8 cellular contexts compared by ENCODE assay signal in genomic region chr12:120194534-120195395, GRCh38. TPM values are rescaled to one million over a fixed set of nuclear protein-coding genes. Genes with fewer than 3 reads are reported as not detected.
DNase-seq lines count a peak whose midpoint lies in the region; ATAC-seq, FAIRE-seq and TF ChIP-seq lines count a peak whose summit lies in the region.

Gene GCN1, minus strand, starts transcription at chr12:120194715. Its CDS starts 18 bp downstream, at chr12:120194697.

- peak; percentile 63 for ATAC-seq in HG03457 (IDR thresholded peaks at IDR 0.05; ENCODE audit: unreplicated experiment)
- ATAC-seq in activated CD8-positive, alpha-beta memory T cell treated with anti-CD3 and anti-CD28 coated beads, Interleukin-2, amount 10 ng/mL, durations not matched to agents 7 days and 5 days: peak; percentile 85

- H3K27me3 Mint-ChIP-seq in activated CD8-positive, alpha-beta memory T cell treated with anti-CD3 and anti-CD28 coated beads, Interleukin-2, amount 10 ng/mL, durations not matched to agents 7 days and 5 days: no peaks in the 10 kb centered on the region
- no peaks in the 10 kb centered on the region for H3K27me3 Mint-ChIP-seq in endodermal cell (ENCODE audit: insufficient read depth)

- no peaks in the 10 kb centered on the region for H3K9me3 Mint-ChIP-seq in activated CD8-positive, alpha-beta memory T cell treated with anti-CD3 and anti-CD28 coated beads, Interleukin-2, amount 10 ng/mL, durations not matched to agents 7 days and 5 days (ENCODE audit: low read depth)
- H3K9me3 Mint-ChIP-seq in endodermal cell: no peaks in the 10 kb centered on the region

- DNase-seq in C1 segment of cervical spinal cord (lab: John Stamatoyannopoulos, UW) (peak; percentile 8 to 90 (median 71)), GM19239 (ENCODE audit: insufficient read length, low spot score) (peak; percentile 71), NOMO-1 (lab: John Stamatoyannopoulos, UW; ENCODE audit: unreplicated experiment in 2 of 2) (peak; percentile 61 to 70), endodermal cell (peak; percentile 96)
- DNase-seq in activated CD8-positive, alpha-beta memory T cell treated with anti-CD3 and anti-CD28 coated beads, Interleukin-2, amount 10 ng/mL, durations not matched to agents 7 days and 5 days: peak; percentile 89
- DNase-seq in stimulated activated CD8-positive, alpha-beta memory T cell treated with anti-CD3 and anti-CD28 coated beads, Interleukin-15, amount 100 ng/mL, for 24 hours (ENCODE audit: low read depth): peak; percentile 84

- H3K9me3 ChIP-seq in endodermal cell (ENCODE audit: control insufficient read depth, low read length): no peaks in the 10 kb centered on the region
- H3K9me3 ChIP-seq in mesodermal cell (ENCODE audit: control insufficient read depth, low read length): no peaks in the 10 kb centered on the region

- peaks cover 62% of the 10 kb centered on the region for H3K36me3 Mint-ChIP-seq in activated CD8-positive, alpha-beta memory T cell treated with anti-CD3 and anti-CD28 coated beads, Interleukin-2, amount 10 ng/mL, durations not matched to agents 7 days and 5 days
- H3K36me3 Mint-ChIP-seq in endodermal cell (ENCODE audit: low read depth): peaks cover 54% of the 10 kb centered on the region

- H3K36me3 ChIP-seq in endodermal cell (ENCODE audit: control insufficient read depth, insufficient read depth, low read length) (peaks cover 67% of the 10 kb centered on the region), mesodermal cell (ENCODE audit: control insufficient read depth, insufficient read depth, low read length) (peaks cover 65% of the 10 kb centered on the region)

- TF ChIP-seq CTCF in endodermal cell (conservative IDR thresholded peaks at IDR 0.05): no peak

- H3K9ac ChIP-seq in endodermal cell (ENCODE audit: extremely low read depth, low read length, poor library complexity, severe bottlenecking): peak within 1 kb of the TSS; percentile 88

- peak within 1 kb of the TSS; percentile 87 for H3K27ac ChIP-seq in endodermal cell (ENCODE audit: low read depth, low read length)
- H3K27ac ChIP-seq in mesodermal cell (ENCODE audit: low read depth, low read length, severe bottlenecking): peak within 1 kb of the TSS; percentile 93

- H3K4me1 ChIP-seq in endodermal cell (ENCODE audit: control insufficient read depth, insufficient read depth, low read length): no peaks in the 10 kb centered on the region
- peaks cover 27% of the 10 kb centered on the region for H3K4me1 ChIP-seq in mesodermal cell (ENCODE audit: control insufficient read depth, insufficient read depth, low read length, poor library complexity, severe bottlenecking)

- H3K27ac Mint-ChIP-seq in activated CD8-positive, alpha-beta memory T cell treated with anti-CD3 and anti-CD28 coated beads, Interleukin-2, amount 10 ng/mL, durations not matched to agents 7 days and 5 days: peak within 1 kb of the TSS; percentile 95
- H3K27ac Mint-ChIP-seq in endodermal cell: peak within 1 kb of the TSS; percentile 93

- H3K27me3 ChIP-seq in endodermal cell (ENCODE audit: control insufficient read depth, insufficient read depth, low read length, poor library complexity, severe bottlenecking): no peaks in the 10 kb centered on the region

- peak within 1 kb of the TSS; percentile 90 for H3K4me3 Mint-ChIP-seq in activated CD8-positive, alpha-beta memory T cell treated with anti-CD3 and anti-CD28 coated beads, Interleukin-2, amount 10 ng/mL, durations not matched to agents 7 days and 5 days
- peak within 1 kb of the TSS; percentile 85 for H3K4me3 Mint-ChIP-seq in endodermal cell

- H3K4me3 ChIP-seq in endodermal cell (ENCODE audit: low read length) (peak within 1 kb of the TSS; percentile 91), mesodermal cell (ENCODE audit: extremely low read depth, insufficient read depth, low read length, poor library complexity, severe bottlenecking) (peak within 1 kb of the TSS; percentile 79)

- no peak for FAIRE-seq in GM19239 (lab: Jason Lieb, UNC)

- 4 to 8% methylated on average over 36 to 62 of the region's 62 CpGs for WGBS in endodermal cell (ENCODE audit: insufficient coverage in 1 of 2, insufficient read length in 1 of 2), 2 experiments
- 4 to 5% methylated on average over 52 to 56 of the region's 62 CpGs for WGBS in mesodermal cell (ENCODE audit: insufficient coverage in 2 of 2), 2 experiments

- CTCF ChIA-PET in activated CD8-positive, alpha-beta memory T cell treated with anti-CD3 and anti-CD28 coated beads, Interleukin-2, amount 10 ng/mL, durations not matched to agents 7 days and 5 days (lab: Charles Lee): interaction anchor here (8.3 kb wide), 1 partner anchor 70 kb away, joined by 86 read pairs; the partner anchor contains the start of gene PXN

- H3K4me1 Mint-ChIP-seq in activated CD8-positive, alpha-beta memory T cell treated with anti-CD3 and anti-CD28 coated beads, Interleukin-2, amount 10 ng/mL, durations not matched to agents 7 days and 5 days: peaks cover 70% of the 10 kb centered on the region
- H3K4me1 Mint-ChIP-seq in endodermal cell: peaks cover 18% of the 10 kb centered on the region

RNA-seq across cellular contexts. Expression of gene GCN1, which starts in this region (rescaled TPM):
- total RNA-seq in activated CD8-positive, alpha-beta memory T cell treated with anti-CD3 and anti-CD28 coated beads, Interleukin-2, amount 10 ng/mL, durations not matched to agents 7 days and 5 days: 100 to 1,000 TPM; 126 to 151 TPM
- 100 to 1,000 TPM; 133 to 143 TPM for total RNA-seq in endodermal cell
- polyA plus RNA-seq in endodermal cell (2013, experiment 1 of 2): 51.2 TPM
- 52.7 TPM for polyA plus RNA-seq in endodermal cell (2013, experiment 2 of 2)
- polyA plus RNA-seq in mesodermal cell (2013, experiment 1 of 2): 50.4 TPM
- 37.7 TPM for polyA plus RNA-seq in mesodermal cell (2013, experiment 2 of 2)

Comparison
In these comparisons a context has a peak if more than half of its experiments do, and no peak if none do; other contexts are left out.
1. Peak in every context shown above with its lines: DNase-seq, ATAC-seq, H3K4me3 ChIP-seq and H3K27ac ChIP-seq.